Comparison of ENCODE assay signal across 23 cellular contexts in genomic region chr1:9246215-9246614, GRCh38.
"Had no signal": no experiment of that assay in that cellular context is flagged by ENCODE, and none has a peak within 500 bp of the region (broad histone marks: within the 10 kb centered on the region; RNA-seq: fewer than 3 reads in every experiment).

No MANE protein-coding gene starts in this region.

- H3K27ac Mint-ChIP-seq: activated CD8-positive, alpha-beta T cell treated with anti-CD3 and anti-CD28 coated beads for 36 hours; activated naive CD8-positive, alpha-beta T cell treated with anti-CD3 and anti-CD28 coated beads, Interleukin-2, amount 50 U/mL, for 24 hours had no signal

- H3K4me3 ChIP-seq: SK-N-MC had no signal

- H3K27me3 Mint-ChIP-seq: activated CD8-positive, alpha-beta T cell treated with anti-CD3 and anti-CD28 coated beads for 36 hours; activated naive CD8-positive, alpha-beta T cell treated with anti-CD3 and anti-CD28 coated beads, Interleukin-2, amount 50 U/mL, for 24 hours had no signal

- DNase-seq: activated CD4-positive, CD25-positive, alpha-beta regulatory T cell; activated CD8-positive, alpha-beta memory T cell treated with anti-CD3 and anti-CD28 coated beads, Interleukin-2, amount 50 U/mL, for 48 hours; activated CD8-positive, alpha-beta T cell treated with anti-CD3 and anti-CD28 coated beads for 36 hours; activated effector memory CD4-positive, alpha-beta T cell treated with anti-CD3 and anti-CD28 coated beads, Interleukin-2, amount 50 U/mL, for 16 hours; activated naive CD4-positive, alpha-beta T cell treated with Interleukin-2 at 50 U/mL for 16 hours; activated naive CD8-positive, alpha-beta T cell treated with anti-CD3 and anti-CD28 coated beads, Interleukin-2, amount 50 U/mL, for 24 hours; activated T-cell treated with anti-CD3 and anti-CD28 coated beads, Interleukin-2, amount 50 U/mL, for 1 hour; amygdala; cerebellar nuclear complex; MM.1S; NCI-H1105; NCI-H1436; NCI-H1694 treated with DMSO at 0.1 percent for 48 hours; NCI-H2029 treated with DMSO at 0.1 percent for 48 hours; NCI-H345; NCI-H510A; NCI-H526 treated with DMSO at 0.1 percent for 48 hours; NCI-H82; T-helper 1 cell; T-helper 9 cell had no signal

- H3K27ac ChIP-seq: SK-N-MC, VCaP had no signal

- H3K9me3 Mint-ChIP-seq: activated CD8-positive, alpha-beta T cell treated with anti-CD3 and anti-CD28 coated beads for 36 hours; activated naive CD4-positive, alpha-beta T cell treated with anti-CD3 and anti-CD28 coated beads, Interleukin-2, amount 50 U/mL, for 72 hours; activated naive CD8-positive, alpha-beta T cell treated with anti-CD3 and anti-CD28 coated beads, Interleukin-2, amount 50 U/mL, for 24 hours had no signal

- ATAC-seq: activated CD8-positive, alpha-beta T cell treated with anti-CD3 and anti-CD28 coated beads for 36 hours; activated naive CD4-positive, alpha-beta T cell treated with anti-CD3 and anti-CD28 coated beads, Interleukin-2, amount 50 U/mL, for 72 hours; activated naive CD8-positive, alpha-beta T cell treated with anti-CD3 and anti-CD28 coated beads, Interleukin-2, amount 50 U/mL, for 24 hours had no signal

- H3K36me3 Mint-ChIP-seq: activated naive CD4-positive, alpha-beta T cell treated with anti-CD3 and anti-CD28 coated beads, Interleukin-2, amount 50 U/mL, for 72 hours had no signal

- H3K4me3 Mint-ChIP-seq: activated CD8-positive, alpha-beta T cell treated with anti-CD3 and anti-CD28 coated beads for 36 hours; activated naive CD8-positive, alpha-beta T cell treated with anti-CD3 and anti-CD28 coated beads, Interleukin-2, amount 50 U/mL, for 24 hours had no signal
